In the genomic region with DNA sequence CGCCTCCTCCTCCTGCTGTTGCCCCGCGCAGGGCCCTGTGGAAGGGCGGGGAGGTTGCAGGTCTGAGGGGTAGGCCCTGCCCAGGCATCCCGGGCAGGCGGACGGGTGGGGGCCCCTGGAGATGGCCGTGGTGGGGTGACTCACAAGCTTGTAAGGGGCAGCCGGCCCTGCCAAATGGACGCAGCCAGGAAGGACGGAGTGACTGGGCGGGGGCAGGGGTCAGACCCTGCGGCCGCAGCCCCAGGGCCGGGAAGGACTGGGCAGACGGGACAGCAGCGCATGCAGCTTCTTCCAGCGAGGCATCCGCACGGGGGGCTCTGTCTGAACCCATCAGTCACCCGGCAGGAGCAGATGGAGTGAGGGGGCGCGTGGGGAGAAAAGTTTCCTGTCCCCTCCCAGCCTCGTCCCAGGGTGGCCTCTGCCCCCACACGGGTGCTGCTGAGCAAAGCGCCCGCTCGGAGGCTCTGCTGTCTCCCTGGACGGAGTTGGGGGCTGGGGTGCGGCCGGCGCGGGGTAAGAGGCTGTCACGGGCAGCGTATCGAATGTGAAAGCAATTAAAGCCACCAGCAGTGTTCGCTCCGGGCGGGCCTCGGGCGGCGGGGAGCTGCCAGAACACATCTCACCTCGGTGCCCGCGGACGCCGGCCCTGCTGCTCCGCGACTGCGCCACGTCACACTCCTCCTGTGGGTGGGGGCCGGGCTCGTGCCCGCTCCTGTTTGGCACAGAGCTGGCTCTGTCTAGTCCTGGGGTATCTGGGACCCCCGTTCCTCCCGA, we compare ENCODE assay signal across 17 cellular contexts. TPM values are rescaled to one million over a fixed set of nuclear protein-coding genes. Genes with fewer than 3 reads are reported as not detected.
DNase-seq lines count a peak whose midpoint lies in the region; ATAC-seq and TF ChIP-seq lines count a peak whose summit lies in the region.
"Had no signal": no experiment of that assay in that cellular context is flagged by ENCODE, and none has a peak within 500 bp of the region (broad histone marks: within the 10 kb centered on the region; RNA-seq: fewer than 3 reads in every experiment).

No MANE protein-coding gene starts in this region.

- H3K27me3 Mint-ChIP-seq in GM23338 (ENCODE audit: insufficient read depth, low read depth, poor library complexity): peaks cover 12% of the 10 kb centered on the region

- no peaks in the 10 kb centered on the region for H3K9me3 ChIP-seq in right atrium auricular region
- H3K9me3 ChIP-seq: left ventricle myocardium inferior had no signal

- no peak overlapping the region for H3K4me2 ChIP-seq in GM23338

- H2AFZ ChIP-seq in GM23338: no peak overlapping the region

- 0 out of 2 replicates have a peak, but pooled peaks cover 3% of the 10 kb centered on the region for H3F3A ChIP-seq in GM23338 (replicated peaks; ENCODE audit: low read depth)

- no peaks in the 10 kb centered on the region for H3K4me1 Mint-ChIP-seq in GM23338

- no peaks in the 10 kb centered on the region for H3K9me3 Mint-ChIP-seq in GM23338
- H3K9me3 Mint-ChIP-seq: activated T-cell treated with anti-CD3 and anti-CD28 coated beads, Interleukin-2, amount 50 U/mL, for 72 hours had no signal

- no peaks in the 10 kb centered on the region for H3K79me2 ChIP-seq in GM23338 (replicated peaks; ENCODE audit: insufficient read depth)

- H3K4me3 Mint-ChIP-seq in GM23338: no peak overlapping the region
- H3K4me3 Mint-ChIP-seq: activated T-cell treated with anti-CD3 and anti-CD28 coated beads, Interleukin-2, amount 50 U/mL, for 72 hours had no signal

- peak; percentile 86 for DNase-seq in A172 (ENCODE audit: low spot score)
- no peak for DNase-seq in GM23338 (ENCODE audit: low spot score)
- DNase-seq in astrocyte of the spinal cord (ENCODE audit: low read depth, low spot score): peak; percentile 64
- DNase-seq in left colon: peak in 1 of 2 donors; percentile 42
- DNase-seq in NOMO-1 (lab: John Stamatoyannopoulos, UW; ENCODE audit: unreplicated experiment in 2 of 2): no peak
- no peak for DNase-seq in right atrium auricular region (ENCODE audit: low spot score)
- no peak for DNase-seq in SHP77 (lab: John Stamatoyannopoulos, UW)
- DNase-seq: activated CD4-positive, CD25-positive, alpha-beta regulatory T cell; activated T-cell treated with anti-CD3 and anti-CD28 coated beads, Interleukin-2, amount 50 U/mL, for 72 hours; left ventricle myocardium inferior; NCI-H446; stimulated activated CD4-positive, alpha-beta T cell treated with anti-CD3 and anti-CD28 coated beads, Interleukin-4, amount 100 ng/mL, for 24 hours had no signal

- no peaks in the 10 kb centered on the region; the same call in 1 of the 2 replicates for H4K20me1 ChIP-seq in GM23338 (replicated peaks; ENCODE audit: insufficient read depth)

- peaks cover 17% of the 10 kb centered on the region for H3K27me3 ChIP-seq in GM23338 (ENCODE audit: insufficient read depth)
- H3K27me3 ChIP-seq in right atrium auricular region: peaks cover 0 to 6% of the 10 kb centered on the region in 2 donors

- no peaks in the 10 kb centered on the region for H3K36me3 ChIP-seq in GM23338 (ENCODE audit: insufficient read depth)
- peaks cover 28% of the 10 kb centered on the region for H3K36me3 ChIP-seq in right atrium auricular region

- H3K36me3 Mint-ChIP-seq in GM23338 (ENCODE audit: low read depth): peaks cover 3% of the 10 kb centered on the region; the same call in 1 of the 3 replicates

- no peak overlapping the region for H3K27ac Mint-ChIP-seq in GM23338
- H3K27ac Mint-ChIP-seq: activated T-cell treated with anti-CD3 and anti-CD28 coated beads, Interleukin-2, amount 50 U/mL, for 72 hours had no signal

- H3K4me3 ChIP-seq in GM23338 (no peak overlapping the region), astrocyte of the spinal cord (ENCODE audit: low read depth, low read length) (no peak overlapping the region), right atrium auricular region (no peak overlapping the region)
- H3K4me3 ChIP-seq: left ventricle myocardium inferior, SK-N-MC had no signal

- intact Hi-C loops in left colon (cut with DNase I, micrococcal nuclease): no loop called here

- in situ Hi-C loops in astrocyte of the spinal cord (cut with HindIII; ENCODE audit: low sequenced_read_pairs): no loop called here

- H3K4me1 ChIP-seq in GM23338 (ENCODE audit: insufficient read depth) (no peaks in the 10 kb centered on the region; the same call in 1 of the 2 replicates), right atrium auricular region (peaks cover 0 to 14% of the 10 kb centered on the region in 2 donors)

- TF ChIP-seq CTCF in GM23338 (conservative IDR thresholded peaks at IDR 0.05; ENCODE audit: low read depth in 2 of 2) (no peak), astrocyte of the spinal cord (IDR thresholded peaks at IDR 0.05; ENCODE audit: low read depth, low read length) (no peak), right atrium auricular region (IDR thresholded peaks at IDR 0.05) (no peak)

- ATAC-seq in GM23338: no peak
- ATAC-seq in left colon: peak; percentile 62
- ATAC-seq in HG03354 (IDR thresholded peaks at IDR 0.05; ENCODE audit: poor library complexity, severe bottlenecking, unreplicated experiment): no peak
- ATAC-seq: activated T-cell treated with anti-CD3 and anti-CD28 coated beads, Interleukin-2, amount 50 U/mL, for 72 hours had no signal

- H3K9me2 ChIP-seq in GM23338 (ENCODE audit: insufficient read depth): no peaks in the 10 kb centered on the region

- H3K27ac ChIP-seq in GM23338 (ENCODE audit: low read depth): peak overlapping the region; percentile 26; the same call in 1 of the 2 replicates
- H3K27ac ChIP-seq in right atrium auricular region: no peak overlapping the region
- H3K27ac ChIP-seq: C4-2B, left ventricle myocardium inferior, SK-N-MC had no signal

TF ChIP-seq in GM23338, 12 proteins besides CTCF, POLR2A, EP300 and RAD21 (continues in another document):
- TF ChIP-seq, protein P1, sequence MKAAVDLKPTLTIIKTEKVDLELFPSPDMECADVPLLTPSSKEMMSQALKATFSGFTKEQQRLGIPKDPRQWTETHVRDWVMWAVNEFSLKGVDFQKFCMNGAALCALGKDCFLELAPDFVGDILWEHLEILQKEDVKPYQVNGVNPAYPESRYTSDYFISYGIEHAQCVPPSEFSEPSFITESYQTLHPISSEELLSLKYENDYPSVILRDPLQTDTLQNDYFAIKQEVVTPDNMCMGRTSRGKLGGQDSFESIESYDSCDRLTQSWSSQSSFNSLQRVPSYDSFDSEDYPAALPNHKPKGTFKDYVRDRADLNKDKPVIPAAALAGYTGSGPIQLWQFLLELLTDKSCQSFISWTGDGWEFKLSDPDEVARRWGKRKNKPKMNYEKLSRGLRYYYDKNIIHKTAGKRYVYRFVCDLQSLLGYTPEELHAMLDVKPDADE (IDR thresholded peaks at IDR 0.05): no peak
- TF ChIP-seq CREB1 (CRISPR knock-in tag; IDR thresholded peaks at IDR 0.05; ENCODE audit: low read depth) (no peak), JUNB (IDR thresholded peaks at IDR 0.05; ENCODE audit: unreplicated experiment) (no peak), EZH2 (IDR thresholded peaks at IDR 0.05; ENCODE audit: low read depth, unreplicated experiment) (no peak)

RNA-seq across cellular contexts. Expression of a gene that starts 5.4 kb away (rescaled TPM):
- total RNA-seq in A172 (2014; rRNA removed; shearing (Covaris generic)): not detected in 2 replicates
- 1.1 and 1.4 TPM in 2 replicates for total RNA-seq in GM23338 (2014; rRNA removed; shearing (Covaris generic))
- 0.32 and 0.63 TPM in 2 replicates for polyA plus RNA-seq in GM23338 (2016; fragmentation: Nextera tagmentation; extraction: Ambion mirVana)
- not detected for total RNA-seq in left colon
- not detected for total RNA-seq in right atrium auricular region
- total RNA-seq: glomerular endothelial cell, left ventricle myocardium inferior, subcutaneous adipose tissue had no signal

RNA-seq across cellular contexts. Expression of a gene that starts 12.0 kb away (rescaled TPM):
- 0.34 TPM in 1 of 2 replicates, not detected in the other for total RNA-seq in A172 (2014; rRNA removed; shearing (Covaris generic))
- 0.80 TPM in 1 of 2 replicates, not detected in the other for total RNA-seq in GM23338 (2014; rRNA removed; shearing (Covaris generic))
- polyA plus RNA-seq in GM23338 (2016; fragmentation: Nextera tagmentation; extraction: Ambion mirVana): 0.14 and 0.47 TPM in 2 replicates
- total RNA-seq in left colon (under 1 TPM in 1 of 2 donors, not detected in 1; 0.36 TPM), right atrium auricular region (under 1 TPM; 0.43 to 0.74 TPM)

RNA-seq across cellular contexts. Expression of a gene that starts 14.9 kb away (rescaled TPM):
- total RNA-seq in A172 (2014; rRNA removed; shearing (Covaris generic)): 76.5 and 77.1 TPM in 2 replicates
- 49.9 and 62.3 TPM in 2 replicates for total RNA-seq in GM23338 (2014; rRNA removed; shearing (Covaris generic))
- polyA plus RNA-seq in GM23338 (2016; fragmentation: Nextera tagmentation; extraction: Ambion mirVana): 28.0 and 30.2 TPM in 2 replicates
- 10 to 100 TPM; 37.6 to 39.5 TPM for total RNA-seq in left colon
- total RNA-seq in right atrium auricular region: 10 to 100 TPM; 20.8 to 21.0 TPM

RNA-seq across cellular contexts. Expression of a gene that starts 27.3 kb away (rescaled TPM):
- total RNA-seq in A172 (2014; rRNA removed; shearing (Covaris generic)): 53.5 and 60.0 TPM in 2 replicates
- 142 and 164 TPM in 2 replicates for total RNA-seq in GM23338 (2014; rRNA removed; shearing (Covaris generic))
- polyA plus RNA-seq in GM23338 (2016; fragmentation: Nextera tagmentation; extraction: Ambion mirVana): 27.3 and 30.7 TPM in 2 replicates
- total RNA-seq in left colon: 100 to 1,000 TPM in 1 of 2 donors, 10 to 100 TPM in 1; 98.8 to 102 TPM
- total RNA-seq in right atrium auricular region: 10 to 100 TPM; 18.5 to 28.1 TPM

RNA-seq across cellular contexts. Expression of a gene that starts 35.0 kb away (rescaled TPM):
- 16.8 and 20.2 TPM in 2 replicates for total RNA-seq in A172 (2014; rRNA removed; shearing (Covaris generic))
- total RNA-seq in GM23338 (2014; rRNA removed; shearing (Covaris generic)): 24.2 and 24.6 TPM in 2 replicates
- 11.2 and 12.0 TPM in 2 replicates for polyA plus RNA-seq in GM23338 (2016; fragmentation: Nextera tagmentation; extraction: Ambion mirVana)
- total RNA-seq in left colon (10 to 100 TPM; 38.2 to 43.4 TPM), right atrium auricular region (10 to 100 TPM; 11.1 to 13.5 TPM)

Comparison
In these comparisons a context has a peak if more than half of its experiments do, and no peak if none do; other contexts are left out.
1. DNase-seq: peak in A172 (single experiment) and astrocyte of the spinal cord (single experiment); none in GM23338 (single experiment), NOMO-1 (0 of 2), right atrium auricular region (single experiment) and SHP77 (0 of 2).